Comparison of ENCODE assay signal across 1 cellular context in the genomic region with DNA sequence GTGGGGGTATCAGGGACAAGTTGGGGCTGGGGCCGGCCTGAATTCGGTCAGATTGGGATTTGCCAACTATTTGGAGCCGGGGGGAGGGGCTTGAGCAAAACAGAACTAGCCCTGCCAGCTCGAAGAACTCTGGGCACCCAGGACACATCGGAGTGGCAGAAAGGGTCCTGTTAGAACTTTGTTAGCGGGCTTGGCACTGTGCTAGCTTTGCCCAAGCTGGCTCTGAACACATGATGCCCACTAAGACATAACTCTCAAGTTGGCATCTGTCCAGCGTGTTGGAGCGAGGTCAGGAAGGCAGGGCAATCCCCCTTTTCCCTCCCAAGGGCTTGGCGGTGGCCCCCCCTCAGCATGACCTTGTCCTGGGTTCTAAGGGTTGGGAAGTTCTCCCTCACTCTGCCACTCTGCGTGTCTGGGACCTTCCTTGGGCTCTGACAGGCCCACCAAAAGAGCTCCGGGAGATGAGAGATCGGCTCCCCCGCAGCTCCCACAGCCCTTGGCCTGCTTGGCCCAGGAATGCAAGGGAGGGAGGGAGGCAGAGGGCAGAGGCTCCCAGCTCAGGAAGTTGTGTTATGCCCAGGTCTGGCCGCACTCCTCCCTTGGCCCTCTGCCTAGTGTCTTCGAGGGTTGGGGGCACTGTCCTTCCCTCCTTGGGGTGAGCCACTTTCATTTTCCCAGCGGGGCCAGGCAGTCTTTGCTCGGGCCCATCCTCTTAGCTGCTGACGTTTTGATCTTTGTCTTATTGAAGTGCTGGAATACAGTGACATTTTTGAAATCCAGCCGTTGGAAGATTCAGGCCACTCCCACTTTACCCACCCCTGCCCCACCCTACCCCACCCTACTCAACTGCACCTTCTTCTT.
TF ChIP-seq lines count a peak whose summit lies in the region.

No MANE protein-coding gene starts in this region.

TF ChIP-seq in HepG2, 621 proteins besides CTCF, POLR2A, EP300 and RAD21 (continued from another document and continues in another):
- TF ChIP-seq TAF1 (CRISPR knock-in tag; IDR thresholded peaks at IDR 0.05) (peak; percentile 9; the same call in 1 of the 2 replicates), PRDM10 (CRISPR knock-in tag; IDR thresholded peaks at IDR 0.05; ENCODE audit: low read depth) (no peak), THYN1 (CRISPR knock-in tag; IDR thresholded peaks at IDR 0.05; ENCODE audit: borderline replicate concordance, low read depth) (no peak), ZSCAN9 (CRISPR knock-in tag; IDR thresholded peaks at IDR 0.05; ENCODE audit: borderline replicate concordance) (no peak), ZNF784 (CRISPR knock-in tag; IDR thresholded peaks at IDR 0.05; ENCODE audit: borderline replicate concordance) (no peak), HBP1 (CRISPR knock-in tag; IDR thresholded peaks at IDR 0.05; ENCODE audit: low read depth) (peak; percentile 55; the same call in 1 of the 2 replicates), TFAP4 (IDR thresholded peaks at IDR 0.05; ENCODE audit: borderline replicate concordance, low read depth) (no peak), CREB1 (IDR thresholded peaks at IDR 0.05) (no peak), CREB1 (CRISPR knock-in tag; IDR thresholded peaks at IDR 0.05) (no peak), SNAPC4 (CRISPR knock-in tag; IDR thresholded peaks at IDR 0.05) (0 out of 2 replicates have a peak, but pooled peaks have one; percentile 29), HNF4A (CRISPR knock-in tag; IDR thresholded peaks at IDR 0.05) (no peak; the same call in 1 of the 2 replicates), SMYD3 (CRISPR knock-in tag; IDR thresholded peaks at IDR 0.05) (no peak), ZNF747 (CRISPR knock-in tag; IDR thresholded peaks at IDR 0.05; ENCODE audit: borderline replicate concordance) (no peak), SAP130 (CRISPR knock-in tag; IDR thresholded peaks at IDR 0.05; ENCODE audit: low read depth) (peak; percentile 69; the same call in 1 of the 2 replicates), CBX5 (CRISPR knock-in tag; IDR thresholded peaks at IDR 0.05; ENCODE audit: borderline replicate concordance) (no peak), HDAC2 (CRISPR knock-in tag; IDR thresholded peaks at IDR 0.05) (peak; percentile 24; the same call in 1 of the 2 replicates), ZNF207 (IDR thresholded peaks at IDR 0.05; ENCODE audit: borderline replicate concordance) (no peak), TARDBP (CRISPR knock-in tag; IDR thresholded peaks at IDR 0.05) (peak; percentile 43; the same call in 1 of the 2 replicates), ZNF530 (CRISPR knock-in tag; IDR thresholded peaks at IDR 0.05; ENCODE audit: low read depth) (no peak), MED1 (CRISPR knock-in tag; IDR thresholded peaks at IDR 0.05) (peak; percentile 28; the same call in 1 of the 2 replicates), ZFX (CRISPR knock-in tag; IDR thresholded peaks at IDR 0.05; ENCODE audit: low read depth) (peak; percentile 76), ZNF605 (CRISPR knock-in tag; IDR thresholded peaks at IDR 0.05) (peak; percentile 60; the same call in 1 of the 2 replicates), ZNF3 (CRISPR knock-in tag; IDR thresholded peaks at IDR 0.05) (0 out of 2 replicates have a peak, but pooled peaks have one; percentile 3), ZBTB39 (CRISPR knock-in tag; IDR thresholded peaks at IDR 0.05) (0 out of 2 replicates have a peak, but pooled peaks have one; percentile 20)
- TF ChIP-seq, protein P1, sequence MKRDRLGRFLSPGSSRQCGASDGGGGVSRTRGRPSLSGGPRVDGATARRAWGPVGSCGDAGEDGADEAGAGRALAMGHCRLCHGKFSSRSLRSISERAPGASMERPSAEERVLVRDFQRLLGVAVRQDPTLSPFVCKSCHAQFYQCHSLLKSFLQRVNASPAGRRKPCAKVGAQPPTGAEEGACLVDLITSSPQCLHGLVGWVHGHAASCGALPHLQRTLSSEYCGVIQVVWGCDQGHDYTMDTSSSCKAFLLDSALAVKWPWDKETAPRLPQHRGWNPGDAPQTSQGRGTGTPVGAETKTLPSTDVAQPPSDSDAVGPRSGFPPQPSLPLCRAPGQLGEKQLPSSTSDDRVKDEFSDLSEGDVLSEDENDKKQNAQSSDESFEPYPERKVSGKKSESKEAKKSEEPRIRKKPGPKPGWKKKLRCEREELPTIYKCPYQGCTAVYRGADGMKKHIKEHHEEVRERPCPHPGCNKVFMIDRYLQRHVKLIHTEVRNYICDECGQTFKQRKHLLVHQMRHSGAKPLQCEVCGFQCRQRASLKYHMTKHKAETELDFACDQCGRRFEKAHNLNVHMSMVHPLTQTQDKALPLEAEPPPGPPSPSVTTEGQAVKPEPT (CRISPR knock-in tag; IDR thresholded peaks at IDR 0.05; ENCODE audit: low read depth), result no peak
- TF ChIP-seq, protein P2, sequence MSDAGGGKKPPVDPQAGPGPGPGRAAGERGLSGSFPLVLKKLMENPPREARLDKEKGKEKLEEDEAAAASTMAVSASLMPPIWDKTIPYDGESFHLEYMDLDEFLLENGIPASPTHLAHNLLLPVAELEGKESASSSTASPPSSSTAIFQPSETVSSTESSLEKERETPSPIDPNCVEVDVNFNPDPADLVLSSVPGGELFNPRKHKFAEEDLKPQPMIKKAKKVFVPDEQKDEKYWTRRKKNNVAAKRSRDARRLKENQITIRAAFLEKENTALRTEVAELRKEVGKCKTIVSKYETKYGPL (CRISPR knock-in tag; IDR thresholded peaks at IDR 0.05), result no peak
- TF ChIP-seq, protein P3, sequence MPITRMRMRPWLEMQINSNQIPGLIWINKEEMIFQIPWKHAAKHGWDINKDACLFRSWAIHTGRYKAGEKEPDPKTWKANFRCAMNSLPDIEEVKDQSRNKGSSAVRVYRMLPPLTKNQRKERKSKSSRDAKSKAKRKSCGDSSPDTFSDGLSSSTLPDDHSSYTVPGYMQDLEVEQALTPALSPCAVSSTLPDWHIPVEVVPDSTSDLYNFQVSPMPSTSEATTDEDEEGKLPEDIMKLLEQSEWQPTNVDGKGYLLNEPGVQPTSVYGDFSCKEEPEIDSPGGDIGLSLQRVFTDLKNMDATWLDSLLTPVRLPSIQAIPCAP (CRISPR knock-in tag; IDR thresholded peaks at IDR 0.05; ENCODE audit: low read depth), result no peak
- TF ChIP-seq, protein P4, sequence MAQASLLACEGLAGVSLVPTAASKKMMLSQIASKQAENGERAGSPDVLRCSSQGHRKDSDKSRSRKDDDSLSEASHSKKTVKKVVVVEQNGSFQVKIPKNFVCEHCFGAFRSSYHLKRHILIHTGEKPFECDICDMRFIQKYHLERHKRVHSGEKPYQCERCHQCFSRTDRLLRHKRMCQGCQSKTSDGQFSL (CRISPR knock-in tag; IDR thresholded peaks at IDR 0.05), result 0 out of 2 replicates have a peak, but pooled peaks have one; percentile 13
- TF ChIP-seq, protein P5, sequence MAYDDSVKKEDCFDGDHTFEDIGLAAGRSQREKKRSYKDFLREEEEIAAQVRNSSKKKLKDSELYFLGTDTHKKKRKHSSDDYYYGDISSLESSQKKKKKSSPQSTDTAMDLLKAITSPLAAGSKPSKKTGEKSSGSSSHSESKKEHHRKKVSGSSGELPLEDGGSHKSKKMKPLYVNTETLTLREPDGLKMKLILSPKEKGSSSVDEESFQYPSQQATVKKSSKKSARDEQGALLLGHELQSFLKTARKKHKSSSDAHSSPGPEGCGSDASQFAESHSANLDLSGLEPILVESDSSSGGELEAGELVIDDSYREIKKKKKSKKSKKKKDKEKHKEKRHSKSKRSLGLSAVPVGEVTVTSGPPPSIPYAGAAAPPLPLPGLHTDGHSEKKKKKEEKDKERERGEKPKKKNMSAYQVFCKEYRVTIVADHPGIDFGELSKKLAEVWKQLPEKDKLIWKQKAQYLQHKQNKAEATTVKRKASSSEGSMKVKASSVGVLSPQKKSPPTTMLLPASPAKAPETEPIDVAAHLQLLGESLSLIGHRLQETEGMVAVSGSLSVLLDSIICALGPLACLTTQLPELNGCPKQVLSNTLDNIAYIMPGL (CRISPR knock-in tag; IDR thresholded peaks at IDR 0.05; ENCODE audit: borderline replicate concordance in 1 of 2, low read depth in 1 of 2), result peak in 1 of 2 experiments; percentile 44; a peak in 1 of 4 replicates
